In the genomic region with DNA sequence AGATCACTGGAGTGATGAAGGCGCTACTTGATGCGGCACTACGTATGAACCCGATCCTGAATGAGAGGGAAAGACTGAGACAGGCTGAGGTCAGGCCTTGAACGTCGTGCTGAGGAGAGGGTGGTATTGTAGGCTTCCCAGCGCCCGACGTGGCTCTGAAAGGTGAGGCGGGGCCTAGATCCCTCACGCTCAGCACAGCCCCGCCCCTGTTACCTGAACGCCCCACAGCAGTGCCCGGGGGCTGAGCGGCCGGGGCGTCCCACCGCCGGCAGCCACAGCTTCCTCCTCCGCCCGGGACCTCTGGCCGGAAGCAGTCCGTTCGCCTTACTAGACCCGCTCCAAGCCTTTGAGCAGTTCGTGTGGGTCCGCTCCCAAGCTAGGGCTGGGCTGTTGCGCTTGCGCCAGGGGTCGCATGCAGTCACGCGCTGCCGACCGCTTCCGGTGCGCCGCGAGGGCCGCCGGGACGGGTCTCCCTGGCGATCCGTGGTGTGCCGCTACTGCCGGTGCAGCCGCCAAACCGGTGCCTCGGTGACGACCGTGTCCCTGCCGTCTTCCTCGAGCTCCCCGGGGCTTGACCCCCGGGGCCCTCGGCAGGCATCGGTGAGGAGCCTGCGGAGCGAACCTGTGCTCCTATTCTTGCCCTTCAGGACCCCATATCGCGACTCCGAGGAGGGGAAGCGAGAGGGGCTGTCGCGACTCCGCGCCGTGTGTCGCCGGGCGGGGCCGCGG, we compare ENCODE assay signal across 8 cellular contexts. TPM values are rescaled to one million over a fixed set of nuclear protein-coding genes. Genes with fewer than 3 reads are reported as not detected.
DNase-seq lines count a peak whose midpoint lies in the region; ATAC-seq, FAIRE-seq and TF ChIP-seq lines count a peak whose summit lies in the region.

A gene with protein sequence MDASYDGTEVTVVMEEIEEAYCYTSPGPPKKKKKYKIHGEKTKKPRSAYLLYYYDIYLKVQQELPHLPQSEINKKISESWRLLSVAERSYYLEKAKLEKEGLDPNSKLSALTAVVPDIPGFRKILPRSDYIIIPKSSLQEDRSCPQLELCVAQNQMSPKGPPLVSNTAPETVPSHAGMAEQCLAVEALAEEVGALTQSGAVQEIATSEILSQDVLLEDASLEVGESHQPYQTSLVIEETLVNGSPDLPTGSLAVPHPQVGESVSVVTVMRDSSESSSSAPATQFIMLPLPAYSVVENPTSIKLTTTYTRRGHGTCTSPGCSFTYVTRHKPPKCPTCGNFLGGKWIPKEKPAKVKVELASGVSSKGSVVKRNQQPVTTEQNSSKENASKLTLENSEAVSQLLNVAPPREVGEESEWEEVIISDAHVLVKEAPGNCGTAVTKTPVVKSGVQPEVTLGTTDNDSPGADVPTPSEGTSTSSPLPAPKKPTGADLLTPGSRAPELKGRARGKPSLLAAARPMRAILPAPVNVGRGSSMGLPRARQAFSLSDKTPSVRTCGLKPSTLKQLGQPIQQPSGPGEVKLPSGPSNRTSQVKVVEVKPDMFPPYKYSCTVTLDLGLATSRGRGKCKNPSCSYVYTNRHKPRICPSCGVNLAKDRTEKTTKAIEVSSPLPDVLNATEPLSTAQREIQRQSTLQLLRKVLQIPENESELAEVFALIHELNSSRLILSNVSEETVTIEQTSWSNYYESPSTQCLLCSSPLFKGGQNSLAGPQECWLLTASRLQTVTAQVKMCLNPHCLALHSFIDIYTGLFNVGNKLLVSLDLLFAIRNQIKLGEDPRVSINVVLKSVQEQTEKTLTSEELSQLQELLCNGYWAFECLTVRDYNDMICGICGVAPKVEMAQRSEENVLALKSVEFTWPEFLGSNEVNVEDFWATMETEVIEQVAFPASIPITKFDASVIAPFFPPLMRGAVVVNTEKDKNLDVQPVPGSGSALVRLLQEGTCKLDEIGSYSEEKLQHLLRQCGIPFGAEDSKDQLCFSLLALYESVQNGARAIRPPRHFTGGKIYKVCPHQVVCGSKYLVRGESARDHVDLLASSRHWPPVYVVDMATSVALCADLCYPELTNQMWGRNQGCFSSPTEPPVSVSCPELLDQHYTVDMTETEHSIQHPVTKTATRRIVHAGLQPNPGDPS (N-terminal part only) (plus strand): TSS at position 479 of the 729 bp plus-strand sequence. CDS start 4,114 bp downstream, outside the sequence.
A gene (minus strand): TSS at position 394 of the 729 bp plus-strand sequence. CDS start 4,306 bp downstream, outside the sequence.

- no peak within 1 kb of the TSS for H2BK15ac ChIP-seq in H1 (ENCODE audit: low read length)

- H3K4me1 ChIP-seq in Caco-2 = peaks cover 34% of the 10 kb centered on the region
- peaks cover 0 to 4% (median 2%) of the 10 kb centered on the region in 4 experiments; a peak in 4 of 7 replicates for H3K4me1 ChIP-seq in H1 (replicated peaks in 1 of 4; ENCODE audit: control insufficient read depth in 3 of 4, insufficient read depth in 4 of 4, low read length in 3 of 4)

- peak within 1 kb of the TSS; percentile 80 for H2BK5ac ChIP-seq in H1 (ENCODE audit: low read depth, low read length)

- intact Hi-C loops in Caco-2 (cut with micrococcal nuclease; ENCODE audit: unreplicated experiment) = no loop called here

- no peaks in the 10 kb centered on the region for H3K27me3 Mint-ChIP-seq in Caco-2 (ENCODE audit: insufficient read depth, unreplicated experiment)
- H3K27me3 Mint-ChIP-seq in activated CD8-positive, alpha-beta memory T cell treated with anti-CD3 and anti-CD28 coated beads, Interleukin-2, amount 10 ng/mL, durations not matched to agents 7 days and 5 days = no peaks in the 10 kb centered on the region

- H2BK20ac ChIP-seq in H1 (ENCODE audit: low read length) = no peak within 1 kb of the TSS

- peak within 1 kb of the TSS; percentile 10 for H2BK12ac ChIP-seq in H1 (ENCODE audit: low read depth, low read length)

- TF ChIP-seq CTCF in Caco-2 (IDR thresholded peaks at IDR 0.05; ENCODE audit: insufficient read depth in 1 of 2, low read depth in 1 of 2, low read length in 1 of 2, severe bottlenecking in 1 of 2, unreplicated experiment in 1 of 2) (no peak), H1 (IDR thresholded peaks at IDR 0.05; ENCODE audit: control extremely low read depth in 1 of 3, insufficient read depth in 1 of 3, low read depth in 1 of 3, low read length in 3 of 3) (no peak)

- H4K91ac ChIP-seq in H1 (replicated peaks; ENCODE audit: insufficient read length, low read length) = peak within 1 kb of the TSS; percentile 29

- H3K14ac ChIP-seq in H1 (ENCODE audit: insufficient read length) = no peak within 1 kb of the TSS

- peak within 1 kb of the TSS; percentile 95 for H3K27ac ChIP-seq in H1 (ENCODE audit: low read depth, low read length)

- H2BK120ac ChIP-seq in H1 (replicated peaks; ENCODE audit: low read depth, low read length) = no peak within 1 kb of the TSS

- peaks cover 52% of the 10 kb centered on the region for H3K36me3 Mint-ChIP-seq in Caco-2 (ENCODE audit: insufficient read depth, unreplicated experiment)
- H3K36me3 Mint-ChIP-seq in activated CD8-positive, alpha-beta memory T cell treated with anti-CD3 and anti-CD28 coated beads, Interleukin-2, amount 10 ng/mL, durations not matched to agents 7 days and 5 days = peaks cover 18% of the 10 kb centered on the region

- no peak within 1 kb of the TSS; the same call in 1 of the 2 replicates for H2AK5ac ChIP-seq in H1 (ENCODE audit: low read depth, low read length)

- peak within 1 kb of the TSS; percentile 19 for H3K4ac ChIP-seq in H1 (replicated peaks; ENCODE audit: insufficient read length, low read depth, low read length)

- no peaks in the 10 kb centered on the region for H3K27me3 ChIP-seq in Caco-2 (replicated peaks; ENCODE audit: control insufficient read depth, insufficient read depth, low read length)
- H3K27me3 ChIP-seq in H1 (replicated peaks in 1 of 4; ENCODE audit: control insufficient read depth in 3 of 4, extremely low read depth in 1 of 4, insufficient read depth in 3 of 4, low read length in 3 of 4) = no peaks in the 10 kb centered on the region

- no peak; a peak in 1 of 3 replicates for TF ChIP-seq EP300 in H1 (IDR thresholded peaks at IDR 0.05; ENCODE audit: borderline replicate concordance in 1 of 2, low read depth in 2 of 2, low read length in 2 of 2)

- peak; percentile 84 for ATAC-seq in GM21367 (IDR thresholded peaks at IDR 0.05; ENCODE audit: unreplicated experiment)
- peak; percentile 80 for ATAC-seq in activated CD8-positive, alpha-beta memory T cell treated with anti-CD3 and anti-CD28 coated beads, Interleukin-2, amount 10 ng/mL, durations not matched to agents 7 days and 5 days

- H3K79me1 ChIP-seq in H1 (ENCODE audit: low read depth, low read length) = peaks cover 5% of the 10 kb centered on the region; the same call in 1 of the 2 replicates

- H4K20me1 ChIP-seq in H1 (replicated peaks in 1 of 2; ENCODE audit: control insufficient read depth in 1 of 2, insufficient read depth in 2 of 2, low read length in 2 of 2) = peaks cover 3 to 18% of the 10 kb centered on the region in 2 experiments

- H2AFZ ChIP-seq in H1 (ENCODE audit: low read length) = peak within 1 kb of the TSS; percentile 95

- POLR2A ChIA-PET in Caco-2 (lab: Charles Lee) (interaction anchor here (0.5 to 1.9 kb wide), 7 partner anchors 22 to 172 kb away, joined by 3 to 7 read pairs (median 4); a partner anchor contains a TSS), H1 (lab: Charles Lee; ENCODE audit: partially characterized antibody) (interaction anchor here (0.7 to 1.8 kb wide), 5 partner anchors 10 to 64 kb away, joined by 3 to 8 read pairs (median 4); no protein-coding TSS in a partner anchor)

- H3K23me2 ChIP-seq in H1 (ENCODE audit: low read depth, low read length) = peaks cover 14% of the 10 kb centered on the region

- TF ChIP-seq RAD21 in H1 (IDR thresholded peaks at IDR 0.05 in 1 of 2, conservative IDR thresholded peaks at IDR 0.05 in 1 of 2; ENCODE audit: low read depth in 2 of 2, low read length in 2 of 2) = no peak

- BruUV-seq in Caco-2 (replicated peaks; lab: Mats Ljungman, UMichigan) = no TSS peak

- H3K4me1 Mint-ChIP-seq in Caco-2 (ENCODE audit: low read depth, unreplicated experiment) = peaks cover 42% of the 10 kb centered on the region
- peaks cover 43% of the 10 kb centered on the region for H3K4me1 Mint-ChIP-seq in activated CD8-positive, alpha-beta memory T cell treated with anti-CD3 and anti-CD28 coated beads, Interleukin-2, amount 10 ng/mL, durations not matched to agents 7 days and 5 days

- no peak for FAIRE-seq in H1 (lab: Jason Lieb, UNC)

- H3K4me2 ChIP-seq in H1 (ENCODE audit: insufficient read depth in 1 of 2, low read depth in 2 of 2, low read length in 2 of 2) = peak within 1 kb of the TSS; percentile 92 to 94

- peak within 1 kb of the TSS; percentile 81 for H4K5ac ChIP-seq in H1 (ENCODE audit: insufficient read length, low read depth, low read length)

- H3K9me3 Mint-ChIP-seq in Caco-2 (ENCODE audit: unreplicated experiment) = no peaks in the 10 kb centered on the region
- H3K9me3 Mint-ChIP-seq in activated CD8-positive, alpha-beta memory T cell treated with anti-CD3 and anti-CD28 coated beads, Interleukin-2, amount 10 ng/mL, durations not matched to agents 7 days and 5 days (ENCODE audit: low read depth) = no peaks in the 10 kb centered on the region

- DNase-seq in Caco-2 (peak; percentile 95 to 97), HT1080 (ENCODE audit: low read depth) (peak; percentile 97), NOMO-1 (lab: John Stamatoyannopoulos, UW; ENCODE audit: unreplicated experiment in 2 of 2) (peak; percentile 86 to 94), H1 (ENCODE audit: low read depth in 1 of 2, low spot score in 2 of 2) (peak; percentile 90 to 93), mesenteric fat pad (ENCODE audit: low spot score) (peak; percentile 98)
- peak; percentile 94 for DNase-seq in activated CD8-positive, alpha-beta memory T cell treated with anti-CD3 and anti-CD28 coated beads, Interleukin-2, amount 10 ng/mL, durations not matched to agents 7 days and 5 days
- peak; percentile 62 for DNase-seq in stimulated activated CD8-positive, alpha-beta memory T cell treated with anti-CD3 and anti-CD28 coated beads, Interleukin-15, amount 100 ng/mL, for 1 hour (ENCODE audit: low read depth)

- H3K9me3 ChIP-seq in Caco-2 (no peaks in the 10 kb centered on the region), H1 (ENCODE audit: insufficient read depth in 2 of 2, low read depth in 1 of 2, low read length in 1 of 2) (no peaks in the 10 kb centered on the region)

- peak within 1 kb of the TSS; percentile 97; the same call in 1 of the 2 replicates for H4K8ac ChIP-seq in H1 (ENCODE audit: extremely low read depth, insufficient read depth, low read length)

- 2% methylated on average over 65 of the region's 72 CpGs; no CpG with 5 or more reads in 1 of the 2 experiments for whole genome bisulfite sequencing in H1 (ENCODE audit: extremely low coverage in 1 of 2, insufficient coverage in 1 of 2, insufficient read length in 1 of 2, insufficient replicate concordance in 2 of 2, low coverage in 1 of 2, low lambda C conversion rate in 2 of 2, missing lambda C conversion rate in 1 of 2), 2 experiments

- peak; percentile 69 to 93 for TF ChIP-seq POLR2A in H1 (IDR thresholded peaks at IDR 0.05; ENCODE audit: control extremely low read depth in 1 of 2, low read depth in 2 of 2, low read length in 2 of 2)

- CTCF ChIA-PET in Caco-2 (lab: Charles Lee) = interaction anchor here (0.9 to 1.4 kb wide), 6 partner anchors 10 to 167 kb away, joined by 3 to 10 read pairs (median 6); no protein-coding TSS in a partner anchor
- CTCF ChIA-PET in activated CD8-positive, alpha-beta memory T cell treated with anti-CD3 and anti-CD28 coated beads, Interleukin-2, amount 10 ng/mL, durations not matched to agents 7 days and 5 days (lab: Charles Lee) = interaction anchor here (0.6 to 3.0 kb wide), 12 partner anchors 9 to 413 kb away, joined by 3 to 21 read pairs (median 3); a partner anchor contains a TSS
- CTCF ChIA-PET in H1 (lab: Charles Lee; ENCODE audit: partially characterized antibody) = interaction anchor here (0.7 to 4.7 kb wide), 7 partner anchors 9 to 162 kb away, joined by 3 to 20 read pairs (median 4); a partner anchor contains a TSS

- no peak within 1 kb of the TSS for H3K23ac ChIP-seq in H1 (ENCODE audit: insufficient read length)

- H3K36me3 ChIP-seq in Caco-2 (ENCODE audit: control insufficient read depth, insufficient read depth, low read length) (no peaks in the 10 kb centered on the region; the same call in 1 of the 2 replicates), H1 (ENCODE audit: control insufficient read depth in 2 of 4, insufficient read depth in 4 of 4, low read length in 3 of 4) (peaks cover 0 to 5% (median 0%) of the 10 kb centered on the region in 4 experiments; a peak in 3 of 8 replicates)

- peaks cover 5 to 36% of the 10 kb centered on the region in 2 experiments for H3K79me2 ChIP-seq in H1 (ENCODE audit: control insufficient read depth in 1 of 2, insufficient read depth in 2 of 2, low read length in 2 of 2)

- peak within 1 kb of the TSS; percentile 86 for H3K27ac Mint-ChIP-seq in Caco-2 (ENCODE audit: unreplicated experiment)
- peak within 1 kb of the TSS; percentile 98 for H3K27ac Mint-ChIP-seq in activated CD8-positive, alpha-beta memory T cell treated with anti-CD3 and anti-CD28 coated beads, Interleukin-2, amount 10 ng/mL, durations not matched to agents 7 days and 5 days

- H3K4me3 Mint-ChIP-seq in Caco-2 (ENCODE audit: unreplicated experiment) = peak within 1 kb of the TSS; percentile 85
- peak within 1 kb of the TSS; percentile 89 for H3K4me3 Mint-ChIP-seq in activated CD8-positive, alpha-beta memory T cell treated with anti-CD3 and anti-CD28 coated beads, Interleukin-2, amount 10 ng/mL, durations not matched to agents 7 days and 5 days

- H3K56ac ChIP-seq in H1 (replicated peaks; ENCODE audit: insufficient read length, low read depth, low read length) = peak within 1 kb of the TSS; percentile 81

- H3K4me3 ChIP-seq in Caco-2 (ENCODE audit: low read depth, low read length) (peak within 1 kb of the TSS; percentile 72), H1 (ENCODE audit: extremely low read depth in 1 of 4, insufficient read depth in 2 of 4, low read depth in 3 of 4, low read length in 4 of 4) (peak within 1 kb of the TSS; percentile 54 to 92 (median 89))

- peak within 1 kb of the TSS; percentile 73 for H3K18ac ChIP-seq in H1 (ENCODE audit: extremely low read depth, low read length)

- H3K9ac ChIP-seq in H1 (replicated peaks in 1 of 4; ENCODE audit: extremely low read depth in 1 of 4, low read depth in 3 of 4, low read length in 3 of 4) = peak within 1 kb of the TSS; percentile 74 to 91 (median 88)

RNA-seq across cellular contexts. Expression of the first gene that starts in this region (rescaled TPM):
- total RNA-seq in Caco-2 (2022) (43.8 and 49.5 TPM in 2 replicates), mesenteric fat pad (30.6 TPM)
- 44.6 and 56.3 TPM in 2 replicates for total RNA-seq in HT1080 (2014; rRNA removed; shearing (Covaris generic))
- polyA plus RNA-seq in HT1080 (2015; cell fraction: cytosol; rRNA removed) = 24.8 and 28.0 TPM in 2 replicates
- polyA plus RNA-seq in HT1080 (2015; cell fraction: nucleus; rRNA removed) = 131 and 151 TPM in 2 replicates
- 10 to 100 TPM; 44.1 to 49.4 TPM for total RNA-seq in activated CD8-positive, alpha-beta memory T cell treated with anti-CD3 and anti-CD28 coated beads, Interleukin-2, amount 10 ng/mL, durations not matched to agents 7 days and 5 days
- 27.5 and 28.0 TPM in 2 replicates for total RNA-seq in H1 (2021; fragmentation: NEBNext Ultra II Directional; extraction: Animal tissue kit (Norgen Biotek cat#: 25700))
- 26.8 and 28.8 TPM in 2 replicates for polyA plus RNA-seq in H1 (2011; rRNA removed)
- polyA plus RNA-seq in H1 (2011; cell fraction: cytosol; rRNA removed) = 31.4 TPM
- polyA plus RNA-seq in H1 (2011; cell fraction: nucleus; rRNA removed) = 65.3 TPM
- 22.4 to 27.4 TPM (median 24.9 TPM) in 4 replicates for polyA plus RNA-seq in H1 (2012, experiment 1 of 2)
- polyA plus RNA-seq in H1 (2012, experiment 2 of 2) = 18.1 TPM
- polyA plus RNA-seq in H1 (2013, experiment 1 of 2) = 16.3 TPM
- polyA plus RNA-seq in H1 (2013, experiment 2 of 2) = 13.6 TPM
- polyA minus RNA-seq in H1 (2011; rRNA and poly(A)+ RNA removed) = 43.1 and 46.9 TPM in 2 replicates
- 19.4 TPM for polyA minus RNA-seq in H1 (2011; cell fraction: cytosol; rRNA and poly(A)+ RNA removed)
- 42.7 TPM for polyA minus RNA-seq in H1 (2011; cell fraction: nucleus; rRNA and poly(A)+ RNA removed)

RNA-seq across cellular contexts. Expression of the second gene that starts in this region (rescaled TPM):
- 3.0 and 4.3 TPM in 2 replicates for total RNA-seq in Caco-2 (2022)
- 3.5 and 4.0 TPM in 2 replicates for total RNA-seq in HT1080 (2014; rRNA removed; shearing (Covaris generic))
- polyA plus RNA-seq in HT1080 (2015; cell fraction: cytosol; rRNA removed) = 5.1 and 6.2 TPM in 2 replicates
- polyA plus RNA-seq in HT1080 (2015; cell fraction: nucleus; rRNA removed) = 5.0 and 7.3 TPM in 2 replicates
- 1 to 10 TPM; 1.7 to 2.9 TPM for total RNA-seq in activated CD8-positive, alpha-beta memory T cell treated with anti-CD3 and anti-CD28 coated beads, Interleukin-2, amount 10 ng/mL, durations not matched to agents 7 days and 5 days
- total RNA-seq in H1 (2021; fragmentation: NEBNext Ultra II Directional; extraction: Animal tissue kit (Norgen Biotek cat#: 25700)) = 1.2 and 1.3 TPM in 2 replicates
- polyA plus RNA-seq in H1 (2011; rRNA removed) = 1.9 and 2.4 TPM in 2 replicates
- 1.8 TPM for polyA plus RNA-seq in H1 (2011; cell fraction: cytosol; rRNA removed)
- polyA plus RNA-seq in H1 (2011; cell fraction: nucleus; rRNA removed) = 1.9 TPM
- 1.6 to 2.0 TPM (median 1.7 TPM) in 4 replicates for polyA plus RNA-seq in H1 (2012, experiment 1 of 2)
- 0.81 TPM for polyA plus RNA-seq in H1 (2012, experiment 2 of 2)
- 1.6 TPM for polyA plus RNA-seq in H1 (2013, experiment 1 of 2)
- polyA plus RNA-seq in H1 (2013, experiment 2 of 2) = 1.5 TPM
- 3.7 and 4.7 TPM in 2 replicates for polyA minus RNA-seq in H1 (2011; rRNA and poly(A)+ RNA removed)
- 1.5 TPM for polyA minus RNA-seq in H1 (2011; cell fraction: cytosol; rRNA and poly(A)+ RNA removed)
- 4.6 TPM for polyA minus RNA-seq in H1 (2011; cell fraction: nucleus; rRNA and poly(A)+ RNA removed)
- total RNA-seq in mesenteric fat pad = 4.7 TPM

Comparison
In these comparisons a context has a peak if more than half of its experiments do, and no peak if none do; other contexts are left out.
1. Peak in every context shown above with its lines: DNase-seq, ATAC-seq, H3K4me3 ChIP-seq and H3K27ac ChIP-seq.